1 cellular context compared by ENCODE assay signal in the genomic region with DNA sequence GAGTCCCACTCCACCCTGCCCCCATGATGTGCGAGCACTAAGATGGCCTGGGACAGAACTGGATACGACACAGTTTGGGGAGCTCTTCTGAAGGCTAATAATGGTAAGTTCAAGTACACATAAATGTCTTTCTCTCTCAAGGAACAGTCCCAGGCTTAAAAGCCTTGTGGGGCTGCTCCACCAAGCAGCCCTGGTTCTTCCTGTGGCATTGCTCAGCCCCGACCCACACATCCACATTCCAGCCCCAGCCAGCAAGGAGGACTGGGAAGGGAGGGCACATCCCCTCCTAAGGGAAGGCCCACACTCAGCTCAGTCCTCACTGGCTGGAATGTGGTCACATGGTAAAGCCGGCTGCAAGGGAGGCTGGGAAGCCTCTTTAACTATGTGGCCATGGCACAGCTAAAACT.
TF ChIP-seq lines count a peak whose summit lies in the region.

No MANE protein-coding gene starts in this region.

TF ChIP-seq in WTC11, 78 proteins besides CTCF, POLR2A, EP300 and RAD21 (continued from another document):
- TF ChIP-seq, protein P1, sequence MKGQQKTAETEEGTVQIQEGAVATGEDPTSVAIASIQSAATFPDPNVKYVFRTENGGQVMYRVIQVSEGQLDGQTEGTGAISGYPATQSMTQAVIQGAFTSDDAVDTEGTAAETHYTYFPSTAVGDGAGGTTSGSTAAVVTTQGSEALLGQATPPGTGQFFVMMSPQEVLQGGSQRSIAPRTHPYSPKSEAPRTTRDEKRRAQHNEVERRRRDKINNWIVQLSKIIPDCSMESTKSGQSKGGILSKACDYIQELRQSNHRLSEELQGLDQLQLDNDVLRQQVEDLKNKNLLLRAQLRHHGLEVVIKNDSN (CRISPR knock-in tag; IDR thresholded peaks at IDR 0.05), result peak; percentile 39; the same call in 1 of the 2 replicates
- no peak for TF ChIP-seq SOX15 (CRISPR knock-in tag; IDR thresholded peaks at IDR 0.05)
- TF ChIP-seq, protein P2, sequence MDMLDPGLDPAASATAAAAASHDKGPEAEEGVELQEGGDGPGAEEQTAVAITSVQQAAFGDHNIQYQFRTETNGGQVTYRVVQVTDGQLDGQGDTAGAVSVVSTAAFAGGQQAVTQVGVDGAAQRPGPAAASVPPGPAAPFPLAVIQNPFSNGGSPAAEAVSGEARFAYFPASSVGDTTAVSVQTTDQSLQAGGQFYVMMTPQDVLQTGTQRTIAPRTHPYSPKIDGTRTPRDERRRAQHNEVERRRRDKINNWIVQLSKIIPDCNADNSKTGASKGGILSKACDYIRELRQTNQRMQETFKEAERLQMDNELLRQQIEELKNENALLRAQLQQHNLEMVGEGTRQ (CRISPR knock-in tag; IDR thresholded peaks at IDR 0.05), result peak; percentile 66; the same call in 1 of the 2 replicates
